In the genomic region with DNA sequence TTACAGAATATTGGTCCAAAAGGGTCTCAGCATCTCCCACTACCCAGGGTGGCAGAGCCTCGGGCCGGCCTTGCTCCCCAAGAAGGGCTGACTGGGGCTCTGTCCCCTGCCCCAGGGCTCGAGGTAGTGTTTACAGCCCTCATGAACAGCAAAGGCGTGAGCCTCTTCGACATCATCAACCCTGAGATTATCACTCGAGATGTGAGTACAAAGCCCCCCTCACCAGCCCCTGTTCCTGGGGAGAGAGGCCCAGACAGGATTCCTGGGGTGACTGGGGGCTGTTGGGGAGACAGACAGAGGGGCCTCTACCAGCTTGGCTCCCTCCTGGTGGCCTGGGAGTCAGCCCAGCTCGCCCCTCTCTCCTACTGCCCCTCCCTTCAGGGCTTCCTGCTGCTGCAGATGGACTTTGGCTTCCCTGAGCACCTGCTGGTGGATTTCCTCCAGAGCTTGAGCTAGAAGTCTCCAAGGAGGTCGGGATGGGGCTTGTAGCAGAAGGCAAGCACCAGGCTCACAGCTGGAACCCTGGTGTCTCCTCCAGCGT, we compare ENCODE assay signal across 16 cellular contexts. TPM values are rescaled to one million over a fixed set of nuclear protein-coding genes. Genes with fewer than 3 reads are reported as not detected.
DNase-seq lines count a peak whose midpoint lies in the region; TF ChIP-seq lines count a peak whose summit lies in the region.
"Had no signal": no experiment of that assay in that cellular context is flagged by ENCODE, and none has a peak within 500 bp of the region (broad histone marks: within the 10 kb centered on the region; RNA-seq: fewer than 3 reads in every experiment).

No MANE protein-coding gene starts in this region.

- H3K4me3 ChIP-seq in BLaER1 (no peak overlapping the region), mesenchymal stem cell (ENCODE audit: insufficient read depth in 1 of 2, low read depth in 1 of 2, low read length in 2 of 2) (no peak overlapping the region), breast epithelium (no peak overlapping the region)
- H3K4me3 ChIP-seq: GM23248, tibial nerve had no signal

- no peak overlapping the region for H2BK120ac ChIP-seq in mesenchymal stem cell (ENCODE audit: low read depth, low read length)

- POLR2A ChIA-PET in activated CD4-positive, alpha-beta T cell treated with anti-CD3 and anti-CD28 coated beads, Interleukin-2, amount 10 ng/mL, durations not matched to agents 7 days and 5 days (lab: Charles Lee): no interaction called here

- peak overlapping the region in 1 of 2 experiments; percentile 46 for H3K18ac ChIP-seq in mesenchymal stem cell (ENCODE audit: low read depth in 1 of 2, low read length in 2 of 2)

- WGBS in mesenchymal stem cell: 85% methylated on average over 6 of the region's 9 CpGs

- peaks cover 100% of the 10 kb centered on the region for H3K4me1 ChIP-seq in BLaER1
- peaks cover 8% of the 10 kb centered on the region for H3K4me1 ChIP-seq in mesenchymal stem cell (ENCODE audit: control insufficient read depth, insufficient read depth, low read depth, low read length)
- H3K4me1 ChIP-seq in breast epithelium: no peaks in the 10 kb centered on the region

- TF ChIP-seq POLR2A in breast epithelium (IDR thresholded peaks at IDR 0.05): no peak

- no peak overlapping the region for H3K4ac ChIP-seq in mesenchymal stem cell (ENCODE audit: low read depth in 1 of 2, low read length in 2 of 2)

- H3K9ac ChIP-seq in BLaER1 (peak overlapping the region; percentile 51), mesenchymal stem cell (ENCODE audit: low read length) (no peak overlapping the region)
- H3K9ac ChIP-seq: GM23248 had no signal

- CTCF ChIA-PET in activated CD4-positive, alpha-beta T cell treated with anti-CD3 and anti-CD28 coated beads, Interleukin-2, amount 10 ng/mL, durations not matched to agents 7 days and 5 days (lab: Charles Lee): interaction anchor here (0.6 to 10.1 kb wide), 3 partner anchors 15 to 29 kb away, joined by 3 to 123 read pairs (median 4); no protein-coding TSS in a partner anchor

- H4K8ac ChIP-seq in mesenchymal stem cell (ENCODE audit: low read length): no peak overlapping the region

- peak overlapping the region; percentile 76 for H3K4me2 ChIP-seq in BLaER1
- H3K4me2 ChIP-seq in mesenchymal stem cell (ENCODE audit: low read length, poor library complexity, severe bottlenecking): no peak overlapping the region

- peak; percentile 80 for DNase-seq in DMS 273 (lab: John Stamatoyannopoulos, UW; ENCODE audit: unreplicated experiment)
- DNase-seq in activated T-helper 1 cell treated with anti-CD3 and anti-CD28 coated beads, Interleukin-12 subunit alpha, Interleukin-12 subunit beta, Interleukin-2, Interleukin-4 antibody, amounts not matched to agents 30 ng/mL and 10 ng/mL and 1 ng/mL, durations not matched to agents 14 hours and 24 hours and 36 hours (ENCODE audit: low spot score): no peak
- no peak for DNase-seq in mesenchymal stem cell
- no peak for DNase-seq in SKM-1 treated with dmso at 0.1 percent for 144 hours (lab: John Stamatoyannopoulos, UW; ENCODE audit: unreplicated experiment)
- no peak for DNase-seq in breast epithelium (ENCODE audit: low spot score in 2 of 2)
- no peak for DNase-seq in T-helper 2 cell treated with Interferon-gamma antibody and Interleukin-4, amounts not matched to agents 5 μg/mL and 100 μg/mL, for 36 hours (ENCODE audit: low spot score)
- no peak for DNase-seq in activated CD4-positive, alpha-beta T cell treated with anti-CD3 and anti-CD28 coated beads, Interleukin-2, amount 10 ng/mL, durations not matched to agents 7 days and 5 days
- DNase-seq: foreskin keratinocyte, GM23248, midbrain, NCI-H1105 treated with DMSO at 0.1 percent for 48 hours had no signal

- H3K4me1 Mint-ChIP-seq in activated T-helper 1 cell treated with anti-CD3 and anti-CD28 coated beads, Interleukin-12 subunit alpha, Interleukin-12 subunit beta, Interleukin-2, Interleukin-4 antibody, amounts not matched to agents 30 ng/mL and 10 ng/mL and 1 ng/mL, durations not matched to agents 14 hours and 24 hours and 36 hours (ENCODE audit: low read depth): peaks cover 73% of the 10 kb centered on the region
- peaks cover 47% of the 10 kb centered on the region for H3K4me1 Mint-ChIP-seq in T-helper 2 cell treated with Interferon-gamma antibody and Interleukin-4, amounts not matched to agents 5 μg/mL and 100 μg/mL, for 36 hours (ENCODE audit: low read depth)
- H3K4me1 Mint-ChIP-seq in activated CD4-positive, alpha-beta T cell treated with anti-CD3 and anti-CD28 coated beads, Interleukin-2, amount 10 ng/mL, durations not matched to agents 7 days and 5 days: peaks cover 73% of the 10 kb centered on the region

- peak overlapping the region; percentile 76 for H3K27ac ChIP-seq in BLaER1
- no peak overlapping the region for H3K27ac ChIP-seq in mesenchymal stem cell (ENCODE audit: low read length, poor library complexity, severe bottlenecking)
- H3K27ac ChIP-seq in breast epithelium: no peak overlapping the region
- H3K27ac ChIP-seq: foreskin keratinocyte, GM23248, tibial nerve had no signal

- H4K20me1 ChIP-seq in BLaER1: no peaks in the 10 kb centered on the region

- no peak overlapping the region for H2AK5ac ChIP-seq in mesenchymal stem cell (ENCODE audit: low read length, severe bottlenecking)

- H3K79me1 ChIP-seq in mesenchymal stem cell (replicated peaks; ENCODE audit: low read length, poor library complexity, severe bottlenecking): no peaks in the 10 kb centered on the region

- H3K27me3 Mint-ChIP-seq in activated T-helper 1 cell treated with anti-CD3 and anti-CD28 coated beads, Interleukin-12 subunit alpha, Interleukin-12 subunit beta, Interleukin-2, Interleukin-4 antibody, amounts not matched to agents 30 ng/mL and 10 ng/mL and 1 ng/mL, durations not matched to agents 14 hours and 24 hours and 36 hours (ENCODE audit: insufficient read depth): no peaks in the 10 kb centered on the region
- H3K27me3 Mint-ChIP-seq in T-helper 2 cell treated with Interferon-gamma antibody and Interleukin-4, amounts not matched to agents 5 μg/mL and 100 μg/mL, for 36 hours (ENCODE audit: low read depth): no peaks in the 10 kb centered on the region
- no peaks in the 10 kb centered on the region for H3K27me3 Mint-ChIP-seq in activated CD4-positive, alpha-beta T cell treated with anti-CD3 and anti-CD28 coated beads, Interleukin-2, amount 10 ng/mL, durations not matched to agents 7 days and 5 days
- H3K27me3 Mint-ChIP-seq: IgD-negative memory B cell had no signal

- no peaks in the 10 kb centered on the region for H3K9me3 Mint-ChIP-seq in activated T-helper 1 cell treated with anti-CD3 and anti-CD28 coated beads, Interleukin-12 subunit alpha, Interleukin-12 subunit beta, Interleukin-2, Interleukin-4 antibody, amounts not matched to agents 30 ng/mL and 10 ng/mL and 1 ng/mL, durations not matched to agents 14 hours and 24 hours and 36 hours
- no peaks in the 10 kb centered on the region for H3K9me3 Mint-ChIP-seq in T-helper 2 cell treated with Interferon-gamma antibody and Interleukin-4, amounts not matched to agents 5 μg/mL and 100 μg/mL, for 36 hours
- H3K9me3 Mint-ChIP-seq in activated CD4-positive, alpha-beta T cell treated with anti-CD3 and anti-CD28 coated beads, Interleukin-2, amount 10 ng/mL, durations not matched to agents 7 days and 5 days: no peaks in the 10 kb centered on the region
- H3K9me3 Mint-ChIP-seq: IgD-negative memory B cell had no signal

- no peak overlapping the region for H3K23ac ChIP-seq in mesenchymal stem cell (ENCODE audit: low read length in 2 of 2)

- peak overlapping the region; percentile 4 for H3K27ac Mint-ChIP-seq in activated T-helper 1 cell treated with anti-CD3 and anti-CD28 coated beads, Interleukin-12 subunit alpha, Interleukin-12 subunit beta, Interleukin-2, Interleukin-4 antibody, amounts not matched to agents 30 ng/mL and 10 ng/mL and 1 ng/mL, durations not matched to agents 14 hours and 24 hours and 36 hours
- no peak overlapping the region for H3K27ac Mint-ChIP-seq in T-helper 2 cell treated with Interferon-gamma antibody and Interleukin-4, amounts not matched to agents 5 μg/mL and 100 μg/mL, for 36 hours
- H3K27ac Mint-ChIP-seq in activated CD4-positive, alpha-beta T cell treated with anti-CD3 and anti-CD28 coated beads, Interleukin-2, amount 10 ng/mL, durations not matched to agents 7 days and 5 days: no peak overlapping the region
- H3K27ac Mint-ChIP-seq: progenitor cell of endocrine pancreas had no signal

- no peak overlapping the region for H4K91ac ChIP-seq in mesenchymal stem cell (ENCODE audit: low read length)

- peaks cover 46% of the 10 kb centered on the region for H3K36me3 Mint-ChIP-seq in activated T-helper 1 cell treated with anti-CD3 and anti-CD28 coated beads, Interleukin-12 subunit alpha, Interleukin-12 subunit beta, Interleukin-2, Interleukin-4 antibody, amounts not matched to agents 30 ng/mL and 10 ng/mL and 1 ng/mL, durations not matched to agents 14 hours and 24 hours and 36 hours (ENCODE audit: low read depth)
- peaks cover 46% of the 10 kb centered on the region for H3K36me3 Mint-ChIP-seq in T-helper 2 cell treated with Interferon-gamma antibody and Interleukin-4, amounts not matched to agents 5 μg/mL and 100 μg/mL, for 36 hours (ENCODE audit: low read depth)
- peaks cover 57% of the 10 kb centered on the region for H3K36me3 Mint-ChIP-seq in activated CD4-positive, alpha-beta T cell treated with anti-CD3 and anti-CD28 coated beads, Interleukin-2, amount 10 ng/mL, durations not matched to agents 7 days and 5 days (ENCODE audit: low read depth)

- H2BK12ac ChIP-seq in mesenchymal stem cell (ENCODE audit: low read length in 2 of 2): no peak overlapping the region

- intact Hi-C loops in activated T-helper 1 cell treated with anti-CD3 and anti-CD28 coated beads, Interleukin-12 subunit alpha, Interleukin-12 subunit beta, Interleukin-2, Interleukin-4 antibody, amounts not matched to agents 30 ng/mL and 10 ng/mL and 1 ng/mL, durations not matched to agents 14 hours and 24 hours and 36 hours (cut with micrococcal nuclease): no loop called here
- intact Hi-C loops in breast epithelium (cut with DNase I; ENCODE audit: low total_unique reads): no loop called here

- H3K14ac ChIP-seq in mesenchymal stem cell (ENCODE audit: low read length in 2 of 2): no peak overlapping the region

- H3K9me3 ChIP-seq in BLaER1 (no peaks in the 10 kb centered on the region), mesenchymal stem cell (ENCODE audit: control insufficient read depth, low read length) (no peaks in the 10 kb centered on the region), breast epithelium (no peaks in the 10 kb centered on the region)
- H3K9me3 ChIP-seq: tibial nerve had no signal

- H3K36me3 ChIP-seq in BLaER1 (no peaks in the 10 kb centered on the region), mesenchymal stem cell (ENCODE audit: control insufficient read depth in 1 of 2, insufficient read depth in 2 of 2, low read depth in 1 of 2, low read length in 2 of 2) (peaks cover 0 to 15% of the 10 kb centered on the region in 2 experiments), breast epithelium (no peaks in the 10 kb centered on the region)

- no peak overlapping the region for H2BK5ac ChIP-seq in mesenchymal stem cell (ENCODE audit: low read depth, low read length, poor library complexity, severe bottlenecking)

- TF ChIP-seq CTCF in breast epithelium (IDR thresholded peaks at IDR 0.05): no peak

- H2AFZ ChIP-seq in mesenchymal stem cell (ENCODE audit: low read depth, low read length): no peak overlapping the region
- H2AFZ ChIP-seq: GM23248 had no signal

- H2BK15ac ChIP-seq in mesenchymal stem cell (ENCODE audit: low read depth, poor library complexity, severe bottlenecking): peak overlapping the region; percentile 21

- H3K4me3 Mint-ChIP-seq in activated T-helper 1 cell treated with anti-CD3 and anti-CD28 coated beads, Interleukin-12 subunit alpha, Interleukin-12 subunit beta, Interleukin-2, Interleukin-4 antibody, amounts not matched to agents 30 ng/mL and 10 ng/mL and 1 ng/mL, durations not matched to agents 14 hours and 24 hours and 36 hours: no peak overlapping the region
- no peak overlapping the region for H3K4me3 Mint-ChIP-seq in T-helper 2 cell treated with Interferon-gamma antibody and Interleukin-4, amounts not matched to agents 5 μg/mL and 100 μg/mL, for 36 hours
- no peak overlapping the region for H3K4me3 Mint-ChIP-seq in activated CD4-positive, alpha-beta T cell treated with anti-CD3 and anti-CD28 coated beads, Interleukin-2, amount 10 ng/mL, durations not matched to agents 7 days and 5 days

- no peaks in the 10 kb centered on the region for H3K27me3 ChIP-seq in BLaER1
- H3K27me3 ChIP-seq in mesenchymal stem cell (ENCODE audit: control insufficient read depth in 1 of 2, insufficient read depth in 1 of 2, low read length in 2 of 2): no peaks in the 10 kb centered on the region
- H3K27me3 ChIP-seq in breast epithelium: no peaks in the 10 kb centered on the region
- H3K27me3 ChIP-seq: foreskin keratinocyte, tibial nerve had no signal

RNA-seq across cellular contexts. Expression of a gene that starts 6.1 kb away (rescaled TPM):
- total RNA-seq in activated T-helper 1 cell treated with anti-CD3 and anti-CD28 coated beads, Interleukin-12 subunit alpha, Interleukin-12 subunit beta, Interleukin-2, Interleukin-4 antibody, amounts not matched to agents 30 ng/mL and 10 ng/mL and 1 ng/mL, durations not matched to agents 14 hours and 24 hours and 36 hours: 164 and 175 TPM in 2 replicates
- polyA plus RNA-seq in mesenchymal stem cell (2013, experiment 1 of 2): 10.4 TPM
- 10.5 TPM for polyA plus RNA-seq in mesenchymal stem cell (2013, experiment 2 of 2)
- 10 to 100 TPM; 18.4 to 34.4 (median 24.1) TPM for total RNA-seq in breast epithelium
- 100 to 1,000 TPM; 428 to 468 TPM for total RNA-seq in activated CD4-positive, alpha-beta T cell treated with anti-CD3 and anti-CD28 coated beads, Interleukin-2, amount 10 ng/mL, durations not matched to agents 7 days and 5 days
- total RNA-seq: progenitor cell of endocrine pancreas had no signal

RNA-seq across cellular contexts. Expression of a gene that starts 21.5 kb away (rescaled TPM):
- total RNA-seq in activated T-helper 1 cell treated with anti-CD3 and anti-CD28 coated beads, Interleukin-12 subunit alpha, Interleukin-12 subunit beta, Interleukin-2, Interleukin-4 antibody, amounts not matched to agents 30 ng/mL and 10 ng/mL and 1 ng/mL, durations not matched to agents 14 hours and 24 hours and 36 hours: 0.23 and 0.24 TPM in 2 replicates
- polyA plus RNA-seq in mesenchymal stem cell (2013, experiment 1 of 2): not detected
- polyA plus RNA-seq in mesenchymal stem cell (2013, experiment 2 of 2): 0.03 TPM
- total RNA-seq in breast epithelium: under 1 TPM; 0.44 to 0.80 (median 0.66) TPM
- not detected for total RNA-seq in activated CD4-positive, alpha-beta T cell treated with anti-CD3 and anti-CD28 coated beads, Interleukin-2, amount 10 ng/mL, durations not matched to agents 7 days and 5 days
- total RNA-seq: foreskin keratinocyte; GM23248; progenitor cell of endocrine pancreas; T-helper 1 cell treated with Interleukin-12 subunit alpha and Interleukin-12 subunit beta and Interleukin-4 antibody, amounts not matched to agents 30 ng/mL and 1 ng/mL, for 36 hours; tibial nerve had no signal
- polyA plus RNA-seq: foreskin keratinocyte, GM23248 had no signal

RNA-seq across cellular contexts. Expression of a gene that starts 51.3 kb away (rescaled TPM):
- 176 and 178 TPM in 2 replicates for total RNA-seq in activated T-helper 1 cell treated with anti-CD3 and anti-CD28 coated beads, Interleukin-12 subunit alpha, Interleukin-12 subunit beta, Interleukin-2, Interleukin-4 antibody, amounts not matched to agents 30 ng/mL and 10 ng/mL and 1 ng/mL, durations not matched to agents 14 hours and 24 hours and 36 hours
- 93.8 TPM for polyA plus RNA-seq in mesenchymal stem cell (2013, experiment 1 of 2)
- polyA plus RNA-seq in mesenchymal stem cell (2013, experiment 2 of 2): 94.5 TPM
- 100 to 1,000 TPM; 123 to 162 (median 149) TPM for total RNA-seq in breast epithelium
- total RNA-seq in activated CD4-positive, alpha-beta T cell treated with anti-CD3 and anti-CD28 coated beads, Interleukin-2, amount 10 ng/mL, durations not matched to agents 7 days and 5 days: 100 to 1,000 TPM in 1 of 2 experiments, 10 to 100 TPM in 1; 81.3 to 113 TPM
